16 cellular contexts compared by ENCODE assay signal in genomic region chr17:2267354-2267753, GRCh38. TPM values are rescaled to one million over a fixed set of nuclear protein-coding genes. Genes with fewer than 3 reads are reported as not detected.
DNase-seq lines count a peak whose midpoint lies in the region; ATAC-seq and TF ChIP-seq lines count a peak whose summit lies in the region.
"Had no signal": no experiment of that assay in that cellular context is flagged by ENCODE, and none has a peak within 500 bp of the region (broad histone marks: within the 10 kb centered on the region; RNA-seq: fewer than 3 reads in every experiment).

No MANE protein-coding gene starts in this region.

- peaks cover 79% of the 10 kb centered on the region for H3K4me1 ChIP-seq in CD4-positive, alpha-beta memory T cell (ENCODE audit: insufficient read depth, low read length)
- H3K4me1 ChIP-seq in heart right ventricle: peaks cover 0 to 52% (median 11%) of the 10 kb centered on the region in 9 donors
- H3K4me1 ChIP-seq: SJCRH30 had no signal

- no peaks in the 10 kb centered on the region for H3K9me3 ChIP-seq in CD4-positive, alpha-beta memory T cell (ENCODE audit: control insufficient read depth in 1 of 2, low read length in 2 of 2)
- no peaks in the 10 kb centered on the region for H3K9me3 ChIP-seq in heart right ventricle
- H3K9me3 ChIP-seq: esophagus squamous epithelium, heart left ventricle, ovary, SJCRH30 had no signal

- TF ChIP-seq CTCF in natural killer cell (IDR thresholded peaks at IDR 0.05) (no peak), heart right ventricle (IDR thresholded peaks at IDR 0.05) (no peak), glutamatergic neuron (IDR thresholded peaks at IDR 0.05; ENCODE audit: partially characterized antibody, unreplicated experiment) (no peak)

- H3K27me3 ChIP-seq in CD4-positive, alpha-beta memory T cell (ENCODE audit: insufficient read depth, low read length): no peaks in the 10 kb centered on the region
- H3K27me3 ChIP-seq in heart right ventricle: no peaks in the 10 kb centered on the region
- H3K27me3 ChIP-seq: esophagus squamous epithelium, heart left ventricle, ovary, SJCRH30 had no signal

- POLR2A ChIA-PET in CD4-positive, alpha-beta memory T cell (lab: Charles Lee; ENCODE audit: partially characterized antibody): interaction anchor here (0.7 to 6.4 kb wide), 13 partner anchors 9 to 551 kb away, joined by 3 to 75 read pairs (median 16); partner anchors contain the start of genes HIC1, MNT, SGSM2 and SMG6

- no peak for ATAC-seq in natural killer cell
- ATAC-seq in HG03095 (IDR thresholded peaks at IDR 0.05; ENCODE audit: unreplicated experiment): no peak
- ATAC-seq in heart right ventricle: no peak
- ATAC-seq: heart left ventricle had no signal

- H3K27me3 Mint-ChIP-seq in CD4-positive, alpha-beta memory T cell: no peaks in the 10 kb centered on the region
- H3K27me3 Mint-ChIP-seq in IgD-negative memory B cell (no peaks in the 10 kb centered on the region), natural killer cell (ENCODE audit: low read depth in 2 of 2) (no peaks in the 10 kb centered on the region), glutamatergic neuron (ENCODE audit: unreplicated experiment) (peaks cover 2% of the 10 kb centered on the region)
- H3K27me3 Mint-ChIP-seq in activated T-helper 2 cell treated with anti-CD3 and anti-CD28 coated beads, Interferon-gamma antibody, Interleukin-2, Interleukin-4, amounts not matched to agents 10 μg/mL and 5 μg/mL and 100 μg/mL, durations not matched to agents 14 hours and 24 hours and 36 hours (ENCODE audit: low read depth): no peaks in the 10 kb centered on the region
- H3K27me3 Mint-ChIP-seq: dendritic cell treated with granulocyte-macrophage colony-stimulating factor and Interleukin-4, amounts not matched to agents 40 ng/mL and 50 ng/mL, for 4 days had no signal

- WGBS in heart right ventricle, 2 donors: 86 to 93% methylated on average over 4 of the region's 4 CpGs

- H3K36me3 Mint-ChIP-seq in CD4-positive, alpha-beta memory T cell: peaks cover 9 to 32% of the 10 kb centered on the region in 2 donors
- H3K36me3 Mint-ChIP-seq in IgD-negative memory B cell (peaks cover 4% of the 10 kb centered on the region), natural killer cell (no peaks in the 10 kb centered on the region), glutamatergic neuron (ENCODE audit: unreplicated experiment) (no peaks in the 10 kb centered on the region)
- H3K36me3 Mint-ChIP-seq in activated T-helper 2 cell treated with anti-CD3 and anti-CD28 coated beads, Interferon-gamma antibody, Interleukin-2, Interleukin-4, amounts not matched to agents 10 μg/mL and 5 μg/mL and 100 μg/mL, durations not matched to agents 14 hours and 24 hours and 36 hours (ENCODE audit: low read depth): peaks cover 45% of the 10 kb centered on the region

- H3K4me1 Mint-ChIP-seq in CD4-positive, alpha-beta memory T cell: peaks cover 51 to 82% (median 68%) of the 10 kb centered on the region in 4 donors
- H3K4me1 Mint-ChIP-seq in IgD-negative memory B cell (peaks cover 17 to 32% (median 23%) of the 10 kb centered on the region in 3 donors), natural killer cell (peaks cover 62 to 69% of the 10 kb centered on the region in 2 donors), glutamatergic neuron (ENCODE audit: low read depth, unreplicated experiment) (no peaks in the 10 kb centered on the region)
- peaks cover 74% of the 10 kb centered on the region for H3K4me1 Mint-ChIP-seq in activated T-helper 2 cell treated with anti-CD3 and anti-CD28 coated beads, Interferon-gamma antibody, Interleukin-2, Interleukin-4, amounts not matched to agents 10 μg/mL and 5 μg/mL and 100 μg/mL, durations not matched to agents 14 hours and 24 hours and 36 hours (ENCODE audit: low read depth)

- peak overlapping the region; percentile 87 for H3K27ac ChIP-seq in CD4-positive, alpha-beta memory T cell (ENCODE audit: low read depth, low read length)
- peak overlapping the region in 1 of 10 donors; percentile 84 for H3K27ac ChIP-seq in heart right ventricle
- H3K27ac ChIP-seq: ovary, SJCRH30 had no signal

- H3K4me3 ChIP-seq in CD4-positive, alpha-beta memory T cell (ENCODE audit: low read length in 2 of 2): peak overlapping the region in 1 of 2 donors; percentile 1
- H3K4me3 ChIP-seq in heart right ventricle: no peak overlapping the region
- H3K4me3 ChIP-seq: esophagus squamous epithelium, heart left ventricle, ovary, SJCRH30 had no signal

- intact Hi-C loops in CD4-positive, alpha-beta memory T cell (cut with micrococcal nuclease): loop anchor here (5.0 to 10.0 kb wide), 2 partner anchors 50 to 623 kb away; partner anchors contain the start of genes RILP and SCARF1
- intact Hi-C loops in activated T-helper 2 cell treated with anti-CD3 and anti-CD28 coated beads, Interferon-gamma antibody, Interleukin-2, Interleukin-4, amounts not matched to agents 10 μg/mL and 5 μg/mL and 100 μg/mL, durations not matched to agents 14 hours and 24 hours and 36 hours (cut with micrococcal nuclease): loop anchor here (2.0 to 10.0 kb wide), 3 partner anchors 181 to 393 kb away; partner anchors contain the start of gene HIC1
- intact Hi-C loops in natural killer cell (cut with micrococcal nuclease) (loop anchor here (2.0 to 5.0 kb wide), 5 partner anchors 15 to 547 kb away; partner anchors contain the start of genes SMG6 and SRR), heart right ventricle (cut with DNase I) (no loop called here)

- peak overlapping the region; percentile 98 to 99 (median 99) for H3K27ac Mint-ChIP-seq in CD4-positive, alpha-beta memory T cell
- peak overlapping the region in 2 of 3 donors; percentile 92 to 96 for H3K27ac Mint-ChIP-seq in IgD-negative memory B cell
- peak overlapping the region; percentile 100 for H3K27ac Mint-ChIP-seq in activated T-helper 2 cell treated with anti-CD3 and anti-CD28 coated beads, Interferon-gamma antibody, Interleukin-2, Interleukin-4, amounts not matched to agents 10 μg/mL and 5 μg/mL and 100 μg/mL, durations not matched to agents 14 hours and 24 hours and 36 hours
- peak overlapping the region; percentile 96 to 99 for H3K27ac Mint-ChIP-seq in natural killer cell
- no peak overlapping the region for H3K27ac Mint-ChIP-seq in glutamatergic neuron (ENCODE audit: unreplicated experiment)
- H3K27ac Mint-ChIP-seq: dendritic cell treated with granulocyte-macrophage colony-stimulating factor and Interleukin-4, amounts not matched to agents 40 ng/mL and 50 ng/mL, for 4 days had no signal

- H3K9me3 Mint-ChIP-seq in CD4-positive, alpha-beta memory T cell: peaks cover 0 to 3% (median 0%) of the 10 kb centered on the region in 8 donors
- H3K9me3 Mint-ChIP-seq in IgD-negative memory B cell (no peaks in the 10 kb centered on the region), natural killer cell (no peaks in the 10 kb centered on the region), glutamatergic neuron (ENCODE audit: unreplicated experiment) (no peaks in the 10 kb centered on the region)
- no peaks in the 10 kb centered on the region for H3K9me3 Mint-ChIP-seq in activated T-helper 2 cell treated with anti-CD3 and anti-CD28 coated beads, Interferon-gamma antibody, Interleukin-2, Interleukin-4, amounts not matched to agents 10 μg/mL and 5 μg/mL and 100 μg/mL, durations not matched to agents 14 hours and 24 hours and 36 hours
- H3K9me3 Mint-ChIP-seq: dendritic cell treated with granulocyte-macrophage colony-stimulating factor and Interleukin-4, amounts not matched to agents 40 ng/mL and 50 ng/mL, for 4 days had no signal

- peak overlapping the region in 7 of 8 donors; percentile 72 to 86 (median 85) for H3K4me3 Mint-ChIP-seq in CD4-positive, alpha-beta memory T cell
- H3K4me3 Mint-ChIP-seq in IgD-negative memory B cell (peak overlapping the region in 1 of 4 donors; percentile 51), natural killer cell (peak overlapping the region; percentile 85), glutamatergic neuron (ENCODE audit: unreplicated experiment) (no peak overlapping the region)
- H3K4me3 Mint-ChIP-seq in activated T-helper 2 cell treated with anti-CD3 and anti-CD28 coated beads, Interferon-gamma antibody, Interleukin-2, Interleukin-4, amounts not matched to agents 10 μg/mL and 5 μg/mL and 100 μg/mL, durations not matched to agents 14 hours and 24 hours and 36 hours (ENCODE audit: low read depth): peak overlapping the region; percentile 83
- H3K4me3 Mint-ChIP-seq: dendritic cell treated with granulocyte-macrophage colony-stimulating factor and Interleukin-4, amounts not matched to agents 40 ng/mL and 50 ng/mL, for 4 days had no signal

- H3K36me3 ChIP-seq in CD4-positive, alpha-beta memory T cell (ENCODE audit: insufficient read depth, low read length): peaks cover 5% of the 10 kb centered on the region
- H3K36me3 ChIP-seq in heart right ventricle: peaks cover 0 to 70% (median 5%) of the 10 kb centered on the region in 9 donors
- H3K36me3 ChIP-seq: ovary, SJCRH30 had no signal

- no peak for DNase-seq in CD4-positive, alpha-beta memory T cell
- no peak for DNase-seq in activated T-helper 2 cell treated with anti-CD3 and anti-CD28 coated beads, Interferon-gamma antibody, Interleukin-2, Interleukin-4, amounts not matched to agents 10 μg/mL and 5 μg/mL and 100 μg/mL, durations not matched to agents 14 hours and 24 hours and 36 hours (ENCODE audit: low spot score)
- no peak for DNase-seq in natural killer cell
- DNase-seq in heart right ventricle: no peak
- no peak for DNase-seq in glutamatergic neuron
- DNase-seq: esophagus squamous epithelium; heart left ventricle; Karpas-422; NCI-H1694; NCI-H446; ovary; SJCRH30; stimulated activated naive CD4-positive, alpha-beta T cell treated with Interleukin-2 at 50 U/mL for 16 hours had no signal

- CTCF ChIA-PET in CD4-positive, alpha-beta memory T cell (lab: Charles Lee; ENCODE audit: partially characterized antibody): interaction anchor here (1.0 to 7.2 kb wide), 6 partner anchors 9 to 213 kb away, joined by 3 to 49 read pairs (median 14); partner anchors contain the start of gene HIC1

RNA-seq across cellular contexts. Expression of gene SMG6, which starts 36.2 kb away (rescaled TPM):
- total RNA-seq in CD4-positive, alpha-beta memory T cell: 10 to 100 TPM; 51.1 to 58.5 TPM
- polyA plus RNA-seq in CD4-positive, alpha-beta memory T cell: 10 to 100 TPM in 1 of 2 donors, 1 to 10 TPM in 1; 3.8 to 10.2 TPM
- polyA plus RNA-seq in IgD-negative memory B cell (5.9 TPM), heart right ventricle (10 to 100 TPM; 16.8 to 19.3 TPM)
- total RNA-seq in activated T-helper 2 cell treated with anti-CD3 and anti-CD28 coated beads, Interferon-gamma antibody, Interleukin-2, Interleukin-4, amounts not matched to agents 10 μg/mL and 5 μg/mL and 100 μg/mL, durations not matched to agents 14 hours and 24 hours and 36 hours: 33.5 and 43.0 TPM in 2 replicates
- total RNA-seq in natural killer cell (10 to 100 TPM; 41.6 to 49.4 (median 48.2) TPM), heart right ventricle (10 to 100 TPM; 13.6 to 28.1 (median 20.9) TPM), glutamatergic neuron (ENCODE audit: unreplicated experiment) (42.7 TPM)

RNA-seq across cellular contexts. Expression of gene SRR, which starts 36.4 kb away (rescaled TPM):
- total RNA-seq in CD4-positive, alpha-beta memory T cell: 10 to 100 TPM in 1 of 2 experiments, 1 to 10 TPM in 1; 6.9 to 13.1 TPM
- 1 to 10 TPM; 5.6 to 6.7 TPM for polyA plus RNA-seq in CD4-positive, alpha-beta memory T cell
- polyA plus RNA-seq in IgD-negative memory B cell: 3.4 TPM
- 17.3 and 18.4 TPM in 2 replicates for total RNA-seq in activated T-helper 2 cell treated with anti-CD3 and anti-CD28 coated beads, Interferon-gamma antibody, Interleukin-2, Interleukin-4, amounts not matched to agents 10 μg/mL and 5 μg/mL and 100 μg/mL, durations not matched to agents 14 hours and 24 hours and 36 hours
- total RNA-seq in natural killer cell: 10 to 100 TPM in 1 of 3 donors, 1 to 10 TPM in 2; 6.4 to 11.1 (median 7.9) TPM
- total RNA-seq in heart right ventricle: 10 to 100 TPM in 5 of 10 donors, 1 to 10 TPM in 5; 5.3 to 16.0 (median 9.8) TPM
- 1 to 10 TPM; 2.9 to 4.4 TPM for polyA plus RNA-seq in heart right ventricle
- total RNA-seq in glutamatergic neuron (ENCODE audit: unreplicated experiment): 22.0 TPM

Comparison
In these comparisons a context has a peak if more than half of its experiments do, and no peak if none do; other contexts are left out.
1. intact Hi-C loops: an anchor here in CD4-positive, alpha-beta memory T cell (5.0 to 10.0 kb wide), activated T-helper 2 cell treated with anti-CD3 and anti-CD28 coated beads, Interferon-gamma antibody, Interleukin-2, Interleukin-4, amounts not matched to agents 10 μg/mL and 5 μg/mL and 100 μg/mL, durations not matched to agents 14 hours and 24 hours and 36 hours (2.0 to 10.0 kb wide) and natural killer cell (2.0 to 5.0 kb wide); none called in heart right ventricle.